Comparison of ENCODE assay signal across 27 cellular contexts in the genomic region with DNA sequence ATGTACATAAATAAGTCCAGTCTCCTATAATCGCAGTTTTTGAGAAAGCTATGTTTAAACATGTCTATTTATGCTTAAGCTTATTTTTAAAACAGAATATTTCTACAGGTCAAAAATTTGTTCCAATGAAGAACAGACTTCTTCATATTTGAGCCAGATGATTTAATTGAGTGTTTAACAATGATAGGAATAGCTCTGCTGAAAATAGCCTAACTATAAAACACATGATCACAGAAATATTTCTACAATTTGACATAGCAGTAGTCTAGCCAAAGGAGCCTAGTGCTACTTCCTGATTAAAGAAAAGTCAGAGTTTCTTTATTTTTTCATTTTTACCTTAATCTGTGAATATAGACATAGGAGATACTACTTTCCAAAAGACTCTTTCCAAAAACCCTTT. TPM values are rescaled to one million over a fixed set of nuclear protein-coding genes. Genes with fewer than 3 reads are reported as not detected.
DNase-seq lines count a peak whose midpoint lies in the region; ATAC-seq and TF ChIP-seq lines count a peak whose summit lies in the region.
"Had no signal": no experiment of that assay in that cellular context is flagged by ENCODE, and none has a peak within 500 bp of the region (broad histone marks: within the 10 kb centered on the region; RNA-seq: fewer than 3 reads in every experiment).

No MANE protein-coding gene starts in this region.

- no peaks in the 10 kb centered on the region for H3K9me3 ChIP-seq in adipocyte (ENCODE audit: control insufficient read depth, low read length)
- H3K9me3 ChIP-seq in muscle layer of duodenum (ENCODE audit: control insufficient read depth in 1 of 2, low read length in 2 of 2) = no peaks in the 10 kb centered on the region
- H3K9me3 ChIP-seq in transverse colon = no peaks in the 10 kb centered on the region
- H3K9me3 ChIP-seq: HAP-1, Peyer's patch had no signal

- no peaks in the 10 kb centered on the region for H3K27me3 ChIP-seq in adipocyte (replicated peaks; ENCODE audit: control insufficient read depth, insufficient read depth, low read length)
- H3K27me3 ChIP-seq in muscle layer of duodenum (ENCODE audit: low read depth, low read length) = no peaks in the 10 kb centered on the region
- H3K27me3 ChIP-seq in transverse colon = no peaks in the 10 kb centered on the region
- H3K27me3 ChIP-seq: brain microvascular endothelial cell, foreskin keratinocyte, Peyer's patch had no signal

- no peaks in the 10 kb centered on the region for H3K4me1 Mint-ChIP-seq in activated CD4-positive, alpha-beta T cell treated with anti-CD3 and anti-CD28 coated beads, Interleukin-2, amount 10 ng/mL, durations not matched to agents 7 days and 5 days
- H3K4me1 Mint-ChIP-seq: activated naive CD4-positive, alpha-beta T cell treated with anti-CD3 and anti-CD28 coated beads, Interleukin-2, amount 10 ng/mL, durations not matched to agents 7 days and 5 days; activated T-helper 17 cell treated with anti-CD3 and anti-CD28 coated beads, Interleukin-2, amount 50 U/mL, for 72 hours had no signal

- TF ChIP-seq CTCF in coronary artery (IDR thresholded peaks at IDR 0.05) = no peak
- no peak for TF ChIP-seq CTCF in transverse colon (IDR thresholded peaks at IDR 0.05)

- no peak overlapping the region for H3K4me3 Mint-ChIP-seq in activated CD4-positive, alpha-beta T cell treated with anti-CD3 and anti-CD28 coated beads, Interleukin-2, amount 10 ng/mL, durations not matched to agents 7 days and 5 days
- H3K4me3 Mint-ChIP-seq: activated naive CD4-positive, alpha-beta T cell treated with anti-CD3 and anti-CD28 coated beads, Interleukin-2, amount 10 ng/mL, durations not matched to agents 7 days and 5 days; activated T-helper 17 cell treated with anti-CD3 and anti-CD28 coated beads, Interleukin-2, amount 50 U/mL, for 72 hours; nephron had no signal

- ATAC-seq in GM21390 (IDR thresholded peaks at IDR 0.05; ENCODE audit: unreplicated experiment) = no peak
- ATAC-seq: activated T-helper 17 cell treated with anti-CD3 and anti-CD28 coated beads, Interleukin-2, amount 50 U/mL, for 72 hours; foreskin keratinocyte; HepG2; stimulated activated naive CD8-positive, alpha-beta T cell treated with anti-CD3 and anti-CD28 coated beads, Interleukin-15, Interleukin-2, amounts not matched to agents 100 U/mL and 50 U/mL, for 24 hours had no signal

- H3K27ac ChIP-seq in coronary artery (peak overlapping the region; percentile 85 to 89), muscle layer of duodenum (ENCODE audit: low read length) (peak overlapping the region; percentile 92), transverse colon (peak overlapping the region; percentile 78 to 84 (median 82))
- H3K27ac ChIP-seq: brain microvascular endothelial cell, epithelial cell of prostate, foreskin keratinocyte had no signal

- H3K27ac Mint-ChIP-seq in activated CD4-positive, alpha-beta T cell treated with anti-CD3 and anti-CD28 coated beads, Interleukin-2, amount 10 ng/mL, durations not matched to agents 7 days and 5 days = no peak overlapping the region
- H3K27ac Mint-ChIP-seq: activated naive CD4-positive, alpha-beta T cell treated with anti-CD3 and anti-CD28 coated beads, Interleukin-2, amount 10 ng/mL, durations not matched to agents 7 days and 5 days; activated T-helper 17 cell treated with anti-CD3 and anti-CD28 coated beads, Interleukin-2, amount 50 U/mL, for 72 hours had no signal

- no peak for TF ChIP-seq EP300 in transverse colon (IDR thresholded peaks at IDR 0.05; ENCODE audit: low read depth)

- no peak for TF ChIP-seq POLR2A in transverse colon (IDR thresholded peaks at IDR 0.05)

- DNase-seq in adipocyte (ENCODE audit: low read depth) (peak; percentile 12), coronary artery (ENCODE audit: low spot score) (no peak), transverse colon (no peak), GOT3 (lab: John Stamatoyannopoulos, UW) (no peak)
- no peak for DNase-seq in activated CD4-positive, alpha-beta T cell treated with anti-CD3 and anti-CD28 coated beads, Interleukin-2, amount 10 ng/mL, durations not matched to agents 7 days and 5 days
- DNase-seq: activated naive CD4-positive, alpha-beta T cell treated with anti-CD3 and anti-CD28 coated beads, Interleukin-2, amount 10 ng/mL, durations not matched to agents 7 days and 5 days; brain microvascular endothelial cell; C1 segment of cervical spinal cord; effector CD8-positive, alpha-beta T cell; foreskin keratinocyte; NCI-H1417 treated with DMSO at 0.1 percent for 48 hours; NCI-H2081 treated with DMSO at 0.1 percent for 48 hours; NCI-H345; NCI-H69; Peyer's patch; retina; stimulated activated CD4-positive, alpha-beta T cell treated with anti-CD3 and anti-CD28 coated beads, Interleukin-1b, Interleukin-23, amount 100 ng/mL, for 48 hours; stimulated activated naive CD8-positive, alpha-beta T cell treated with anti-CD3 and anti-CD28 coated beads, Interleukin-15, Interleukin-2, amounts not matched to agents 100 U/mL and 50 U/mL, for 24 hours; SW 1271 had no signal

- H3K4me1 ChIP-seq in adipocyte (ENCODE audit: control insufficient read depth, insufficient read depth, low read length) = peaks cover 84% of the 10 kb centered on the region
- H3K4me1 ChIP-seq in muscle layer of duodenum (ENCODE audit: control insufficient read depth in 1 of 2, insufficient read depth in 2 of 2, low read length in 2 of 2) = peaks cover 7 to 27% of the 10 kb centered on the region in 2 donors
- H3K4me1 ChIP-seq in transverse colon = peaks cover 5 to 60% (median 17%) of the 10 kb centered on the region in 4 donors
- H3K4me1 ChIP-seq: foreskin keratinocyte, Peyer's patch had no signal

- WGBS in transverse colon (ENCODE audit: low coverage in 1 of 2), 2 donors = 73 to 86% methylated on average over 1 of the region's 1 CpG

- no peaks in the 10 kb centered on the region for H3K9me3 Mint-ChIP-seq in activated CD4-positive, alpha-beta T cell treated with anti-CD3 and anti-CD28 coated beads, Interleukin-2, amount 10 ng/mL, durations not matched to agents 7 days and 5 days
- H3K9me3 Mint-ChIP-seq: activated naive CD4-positive, alpha-beta T cell treated with anti-CD3 and anti-CD28 coated beads, Interleukin-2, amount 10 ng/mL, durations not matched to agents 7 days and 5 days; activated T-helper 17 cell treated with anti-CD3 and anti-CD28 coated beads, Interleukin-2, amount 50 U/mL, for 72 hours; nephron had no signal

- intact Hi-C loops in transverse colon (cut with DNase I; ENCODE audit: low total_unique reads) = no loop called here

- no peaks in the 10 kb centered on the region for H3K27me3 Mint-ChIP-seq in activated CD4-positive, alpha-beta T cell treated with anti-CD3 and anti-CD28 coated beads, Interleukin-2, amount 10 ng/mL, durations not matched to agents 7 days and 5 days
- H3K27me3 Mint-ChIP-seq: activated naive CD4-positive, alpha-beta T cell treated with anti-CD3 and anti-CD28 coated beads, Interleukin-2, amount 10 ng/mL, durations not matched to agents 7 days and 5 days; activated T-helper 17 cell treated with anti-CD3 and anti-CD28 coated beads, Interleukin-2, amount 50 U/mL, for 72 hours had no signal

- H3K4me3 ChIP-seq in adipocyte (ENCODE audit: low read length) (no peak overlapping the region), coronary artery (no peak overlapping the region), muscle layer of duodenum (ENCODE audit: low read depth in 1 of 2, low read length in 2 of 2) (no peak overlapping the region), transverse colon (no peak overlapping the region)
- H3K4me3 ChIP-seq: HAP-1, Peyer's patch had no signal

- no peaks in the 10 kb centered on the region for H3K36me3 Mint-ChIP-seq in activated CD4-positive, alpha-beta T cell treated with anti-CD3 and anti-CD28 coated beads, Interleukin-2, amount 10 ng/mL, durations not matched to agents 7 days and 5 days (ENCODE audit: low read depth)
- H3K36me3 Mint-ChIP-seq: activated naive CD4-positive, alpha-beta T cell treated with anti-CD3 and anti-CD28 coated beads, Interleukin-2, amount 10 ng/mL, durations not matched to agents 7 days and 5 days had no signal

- POLR2A ChIA-PET in activated CD4-positive, alpha-beta T cell treated with anti-CD3 and anti-CD28 coated beads, Interleukin-2, amount 10 ng/mL, durations not matched to agents 7 days and 5 days (lab: Charles Lee) = interaction anchor here (0.6 kb wide), 1 partner anchor 21 kb away, joined by 3 read pairs; no protein-coding TSS in a partner anchor

- H3K36me3 ChIP-seq in adipocyte (ENCODE audit: control insufficient read depth, insufficient read depth, low read length, severe bottlenecking) (no peaks in the 10 kb centered on the region), muscle layer of duodenum (ENCODE audit: control insufficient read depth in 1 of 2, insufficient read depth in 2 of 2, low read length in 2 of 2) (no peaks in the 10 kb centered on the region), transverse colon (no peaks in the 10 kb centered on the region)
- H3K36me3 ChIP-seq: brain microvascular endothelial cell, HAP-1, Peyer's patch had no signal

- CTCF ChIA-PET in activated CD4-positive, alpha-beta T cell treated with anti-CD3 and anti-CD28 coated beads, Interleukin-2, amount 10 ng/mL, durations not matched to agents 7 days and 5 days (lab: Charles Lee) = interaction anchor here (1.6 kb wide), 1 partner anchor 35 kb away, joined by 6 read pairs; no protein-coding TSS in a partner anchor

- in situ Hi-C loops in transverse colon (cut with MboI; ENCODE audit: low pct_ligation_motif_present in 1 of 4, low pct_unique_long_range_greater_than_20kb in 1 of 4, low sequenced_read_pairs in 3 of 4) = no loop called here

- H3K9ac ChIP-seq in adipocyte (ENCODE audit: low read length) = no peak overlapping the region

RNA-seq across cellular contexts. Expression of gene DCP1B, which starts 29.4 kb away (rescaled TPM):
- 10 to 100 TPM; 17.3 to 26.2 (median 20.6) TPM for total RNA-seq in transverse colon
- 10 to 100 TPM; 14.9 to 17.5 TPM for total RNA-seq in activated CD4-positive, alpha-beta T cell treated with anti-CD3 and anti-CD28 coated beads, Interleukin-2, amount 10 ng/mL, durations not matched to agents 7 days and 5 days

RNA-seq across cellular contexts. Expression of gene CACNA2D4, which starts 56.4 kb away (rescaled TPM):
- 10 to 100 TPM in 1 of 4 donors, 1 to 10 TPM in 2, not detected in 1; 6.5 to 22.8 (median 7.2) TPM for total RNA-seq in transverse colon
- total RNA-seq in activated CD4-positive, alpha-beta T cell treated with anti-CD3 and anti-CD28 coated beads, Interleukin-2, amount 10 ng/mL, durations not matched to agents 7 days and 5 days = 10 to 100 TPM; 12.9 to 16.4 TPM
- total RNA-seq: lung microvascular endothelial cell had no signal
